Comparison of ENCODE assay signal across 15 cellular contexts in the genomic region with DNA sequence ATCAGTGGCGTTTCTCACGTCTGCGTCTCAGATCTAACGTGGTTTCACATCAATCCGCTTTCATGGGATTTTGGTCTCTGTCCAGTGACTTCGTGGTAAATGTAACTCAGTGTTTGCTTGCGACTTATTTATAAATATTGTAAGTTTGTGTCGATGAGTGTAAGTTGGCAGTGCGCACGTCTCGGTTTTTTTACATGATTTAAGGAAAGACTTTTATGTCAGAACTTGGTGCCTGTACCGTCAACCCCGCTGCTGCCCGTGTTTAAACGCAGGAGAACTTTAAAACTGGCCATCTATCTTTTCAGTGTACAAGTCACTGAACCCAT. TPM values are rescaled to one million over a fixed set of nuclear protein-coding genes. Genes with fewer than 3 reads are reported as not detected.
DNase-seq lines count a peak whose midpoint lies in the region; ATAC-seq and TF ChIP-seq lines count a peak whose summit lies in the region.
"Had no signal": no experiment of that assay in that cellular context is flagged by ENCODE, and none has a peak within 500 bp of the region (broad histone marks: within the 10 kb centered on the region; RNA-seq: fewer than 3 reads in every experiment).

No MANE protein-coding gene starts in this region.

- no peak for DNase-seq in activated T-cell treated with anti-CD3 and anti-CD28 coated beads, Interleukin-2, amount 50 U/mL, for 72 hours
- DNase-seq in activated T-cell treated with anti-CD3 and anti-CD28 coated beads, Interleukin-2, amount 50 U/mL, for 1 hour: no peak
- DNase-seq in RWPE1 (ENCODE audit: low spot score) (no peak), NCI-H2081 (lab: John Stamatoyannopoulos, UW) (no peak), body of pancreas (no peak), DMS79 treated with DMSO at 0.1 percent for 48 hours (lab: John Stamatoyannopoulos, UW) (no peak)
- DNase-seq in stimulated activated effector memory CD8-positive, alpha-beta T cell treated with anti-CD3 and anti-CD28 coated beads, Interleukin-12 subunit alpha, Interleukin-12 subunit beta, amount 100 ng/mL, for 72 hours (ENCODE audit: low spot score in 2 of 2): no peak
- DNase-seq: activated CD4-positive, alpha-beta T cell treated with anti-CD3 and anti-CD28 coated beads, Interleukin-2, amount 50 U/mL, for 48 hours; left lung; NCI-H146; NCI-H526 treated with DMSO at 0.1 percent for 48 hours; occipital lobe; SIG-M5 had no signal

- peak overlapping the region; percentile 98 for H3K27ac Mint-ChIP-seq in activated T-cell treated with anti-CD3 and anti-CD28 coated beads, Interleukin-2, amount 50 U/mL, for 72 hours
- H3K27ac Mint-ChIP-seq in stimulated activated effector memory CD8-positive, alpha-beta T cell treated with anti-CD3 and anti-CD28 coated beads, Interleukin-12 subunit alpha, Interleukin-12 subunit beta, amount 100 ng/mL, for 72 hours: peak overlapping the region; percentile 74

- H3K9me3 ChIP-seq in ectodermal cell (ENCODE audit: control insufficient read depth, low read length) (no peaks in the 10 kb centered on the region), body of pancreas (no peaks in the 10 kb centered on the region)
- H3K9me3 ChIP-seq: left lung had no signal

- CTCF ChIA-PET in RWPE1 (lab: Yijun Ruan, JAX): no interaction called here

- peak overlapping the region; percentile 84 to 96 for H3K4me3 Mint-ChIP-seq in activated T-cell treated with anti-CD3 and anti-CD28 coated beads, Interleukin-2, amount 50 U/mL, for 72 hours
- H3K4me3 Mint-ChIP-seq in stimulated activated effector memory CD8-positive, alpha-beta T cell treated with anti-CD3 and anti-CD28 coated beads, Interleukin-12 subunit alpha, Interleukin-12 subunit beta, amount 100 ng/mL, for 72 hours: peak overlapping the region; percentile 61

- WGBS in ectodermal cell, 2 experiments: 95% methylated on average over 15 of the region's 15 CpGs
- 95 to 97% methylated on average over 15 of the region's 15 CpGs for WGBS in body of pancreas, 2 donors

- H3K4me3 ChIP-seq in ectodermal cell (ENCODE audit: insufficient read depth, low read depth, low read length) (peak overlapping the region; percentile 22), body of pancreas (no peak overlapping the region)

- peaks cover 37% of the 10 kb centered on the region for H3K4me1 Mint-ChIP-seq in activated T-cell treated with anti-CD3 and anti-CD28 coated beads, Interleukin-2, amount 50 U/mL, for 72 hours (ENCODE audit: low read depth)
- H3K4me1 Mint-ChIP-seq in stimulated activated effector memory CD8-positive, alpha-beta T cell treated with anti-CD3 and anti-CD28 coated beads, Interleukin-12 subunit alpha, Interleukin-12 subunit beta, amount 100 ng/mL, for 72 hours: peaks cover 35% of the 10 kb centered on the region

- peaks cover 0 to 1% of the 10 kb centered on the region in 2 donors for H3K9me3 Mint-ChIP-seq in activated T-cell treated with anti-CD3 and anti-CD28 coated beads, Interleukin-2, amount 50 U/mL, for 72 hours
- H3K9me3 Mint-ChIP-seq in stimulated activated effector memory CD8-positive, alpha-beta T cell treated with anti-CD3 and anti-CD28 coated beads, Interleukin-12 subunit alpha, Interleukin-12 subunit beta, amount 100 ng/mL, for 72 hours: no peaks in the 10 kb centered on the region

- ATAC-seq in activated T-cell treated with anti-CD3 and anti-CD28 coated beads, Interleukin-2, amount 50 U/mL, for 72 hours (replicated peaks in 1 of 2): no peak
- no peak for ATAC-seq in stimulated activated effector memory CD8-positive, alpha-beta T cell treated with anti-CD3 and anti-CD28 coated beads, Interleukin-12 subunit alpha, Interleukin-12 subunit beta, amount 100 ng/mL, for 72 hours
- ATAC-seq in body of pancreas: no peak
- ATAC-seq: HCT116, left lung had no signal

- H3K36me3 ChIP-seq in ectodermal cell (ENCODE audit: control insufficient read depth, insufficient read depth, low read length) (no peaks in the 10 kb centered on the region), body of pancreas (replicated peaks in 1 of 2; ENCODE audit: insufficient read depth in 1 of 2, low read depth in 2 of 2) (no peaks in the 10 kb centered on the region)

- POLR2A ChIA-PET in RWPE1 (lab: Yijun Ruan, JAX; ENCODE audit: low non-redundant PET): no interaction called here

- H3K36me3 Mint-ChIP-seq in activated T-cell treated with anti-CD3 and anti-CD28 coated beads, Interleukin-2, amount 50 U/mL, for 72 hours (ENCODE audit: insufficient read depth in 2 of 2): peaks cover 7 to 18% of the 10 kb centered on the region in 2 donors
- peaks cover 51% of the 10 kb centered on the region for H3K36me3 Mint-ChIP-seq in stimulated activated effector memory CD8-positive, alpha-beta T cell treated with anti-CD3 and anti-CD28 coated beads, Interleukin-12 subunit alpha, Interleukin-12 subunit beta, amount 100 ng/mL, for 72 hours

- no peaks in the 10 kb centered on the region for H3K27me3 Mint-ChIP-seq in activated T-cell treated with anti-CD3 and anti-CD28 coated beads, Interleukin-2, amount 50 U/mL, for 72 hours (ENCODE audit: low read depth)

- H3K27me3 ChIP-seq in ectodermal cell (ENCODE audit: control insufficient read depth, insufficient read depth, low read length, poor library complexity, severe bottlenecking) (no peaks in the 10 kb centered on the region), body of pancreas (peaks cover 0 to 5% of the 10 kb centered on the region in 2 donors)

- peak overlapping the region; percentile 81 for H3K27ac ChIP-seq in RWPE1
- no peak overlapping the region for H3K27ac ChIP-seq in ectodermal cell (ENCODE audit: insufficient read depth, low read depth, low read length, poor library complexity, severe bottlenecking)
- H3K27ac ChIP-seq in body of pancreas: no peak overlapping the region
- H3K27ac ChIP-seq: left lung had no signal

- H3K4me1 ChIP-seq in ectodermal cell (ENCODE audit: control insufficient read depth, insufficient read depth, low read length): peaks cover 14% of the 10 kb centered on the region
- peaks cover 42% of the 10 kb centered on the region for H3K4me1 ChIP-seq in body of pancreas

- no peak for TF ChIP-seq CTCF in RWPE1 (conservative IDR thresholded peaks at IDR 0.05; ENCODE audit: low read depth)
- TF ChIP-seq CTCF in body of pancreas (IDR thresholded peaks at IDR 0.05): no peak

- TF ChIP-seq POLR2A in body of pancreas (IDR thresholded peaks at IDR 0.05): no peak

- intact Hi-C loops in body of pancreas (cut with DNase I): no loop called here

RNA-seq across cellular contexts. Expression of a gene that starts 1.5 kb away (rescaled TPM):
- 10 to 100 TPM; 13.1 to 13.6 TPM for total RNA-seq in activated T-cell treated with anti-CD3 and anti-CD28 coated beads, Interleukin-2, amount 50 U/mL, for 72 hours
- polyA plus RNA-seq in ectodermal cell (2013, experiment 1 of 4): 29.8 TPM
- polyA plus RNA-seq in ectodermal cell (2013, experiment 2 of 4): 34.0 TPM
- 26.4 TPM for polyA plus RNA-seq in ectodermal cell (2013, experiment 3 of 4)
- polyA plus RNA-seq in ectodermal cell (2013, experiment 4 of 4): 31.0 TPM
- 10 to 100 TPM; 18.4 to 35.6 TPM for total RNA-seq in body of pancreas

RNA-seq across cellular contexts. Expression of a gene that starts 1.7 kb away (rescaled TPM):
- total RNA-seq in activated T-cell treated with anti-CD3 and anti-CD28 coated beads, Interleukin-2, amount 50 U/mL, for 72 hours: 100 to 1,000 TPM; 188 to 348 TPM
- 75.2 TPM for polyA plus RNA-seq in ectodermal cell (2013, experiment 1 of 4)
- polyA plus RNA-seq in ectodermal cell (2013, experiment 2 of 4): 71.0 TPM
- 64.3 TPM for polyA plus RNA-seq in ectodermal cell (2013, experiment 3 of 4)
- polyA plus RNA-seq in ectodermal cell (2013, experiment 4 of 4): 72.1 TPM
- total RNA-seq in body of pancreas: 10 to 100 TPM; 89.2 to 97.6 TPM

RNA-seq across cellular contexts. Expression of a gene that starts 13.0 kb away (rescaled TPM):
- 10 to 100 TPM in 1 of 2 donors, 1 to 10 TPM in 1; 8.1 to 14.2 TPM for total RNA-seq in activated T-cell treated with anti-CD3 and anti-CD28 coated beads, Interleukin-2, amount 50 U/mL, for 72 hours
- 2.7 TPM for polyA plus RNA-seq in ectodermal cell (2013, experiment 1 of 4)
- 3.0 TPM for polyA plus RNA-seq in ectodermal cell (2013, experiment 2 of 4)
- 5.3 TPM for polyA plus RNA-seq in ectodermal cell (2013, experiment 3 of 4)
- polyA plus RNA-seq in ectodermal cell (2013, experiment 4 of 4): 3.9 TPM
- not detected for total RNA-seq in body of pancreas
- total RNA-seq: occipital lobe had no signal

RNA-seq across cellular contexts. Expression of a gene that starts 19.6 kb away (rescaled TPM):
- 100 to 1,000 TPM; 268 to 588 TPM for total RNA-seq in activated T-cell treated with anti-CD3 and anti-CD28 coated beads, Interleukin-2, amount 50 U/mL, for 72 hours
- polyA plus RNA-seq in ectodermal cell (2013, experiment 1 of 4): not detected
- polyA plus RNA-seq in ectodermal cell (2013, experiment 2 of 4): not detected
- polyA plus RNA-seq in ectodermal cell (2013, experiment 3 of 4): not detected
- polyA plus RNA-seq in ectodermal cell (2013, experiment 4 of 4): not detected
- 1 to 10 TPM in 1 of 2 donors, under 1 TPM in 1; 0.99 to 2.6 TPM for total RNA-seq in body of pancreas
- total RNA-seq: occipital lobe had no signal

RNA-seq across cellular contexts. Expression of a gene that starts 27.1 kb away (rescaled TPM):
- 100 to 1,000 TPM; 245 to 324 TPM for total RNA-seq in activated T-cell treated with anti-CD3 and anti-CD28 coated beads, Interleukin-2, amount 50 U/mL, for 72 hours
- polyA plus RNA-seq in ectodermal cell (2013, experiment 1 of 4): not detected
- polyA plus RNA-seq in ectodermal cell (2013, experiment 2 of 4): not detected
- polyA plus RNA-seq in ectodermal cell (2013, experiment 3 of 4): 0.59 TPM
- not detected for polyA plus RNA-seq in ectodermal cell (2013, experiment 4 of 4)
- total RNA-seq in body of pancreas: not detected
- total RNA-seq: occipital lobe had no signal

Comparison
In these comparisons a context has a peak if more than half of its experiments do, and no peak if none do; other contexts are left out.
1. RNA of a gene that starts 13.0 kb away (total RNA-seq): 8.1 to 14.2 TPM in activated T-cell treated with anti-CD3 and anti-CD28 coated beads, Interleukin-2, amount 50 U/mL, for 72 hours; not detected in body of pancreas; every median in the first group is over 4 times any median in the second.